Comparison of ENCODE assay signal across 26 cellular contexts in genomic region chr5:125896381-125896780, GRCh38.
DNase-seq lines count a peak whose midpoint lies in the region; ATAC-seq and FAIRE-seq lines count a peak whose summit lies in the region.
"Had no signal": no experiment of that assay in that cellular context is flagged by ENCODE, and none has a peak within 500 bp of the region (broad histone marks: within the 10 kb centered on the region; RNA-seq: fewer than 3 reads in every experiment).

No MANE protein-coding gene starts in this region.

- H3K9me3 ChIP-seq in small intestine (ENCODE audit: control insufficient read depth, low read depth) = no peaks in the 10 kb centered on the region
- H3K9me3 ChIP-seq: A549; BE2C; BLaER1 treated with 17β-estradiol and CSF1 and Interleukin-3, amounts not matched to agents 10 nM and 100 nM had no signal

- FAIRE-seq in small intestine (lab: Jason Lieb, UNC) = no peak
- FAIRE-seq: A549, D721Med, GM12878, GM19239, H1 had no signal

- intact Hi-C loops in left ventricle myocardium superior (cut with micrococcal nuclease) (no loop called here), Right ventricle myocardium inferior (cut with DNase I) (no loop called here), left colon (cut with DNase I, micrococcal nuclease) (no loop called here)

- H3K4me1 ChIP-seq in small intestine (ENCODE audit: control insufficient read depth in 2 of 2, insufficient read depth in 1 of 2, low read depth in 1 of 2, low read length in 1 of 2) = no peaks in the 10 kb centered on the region
- H3K4me1 ChIP-seq: A549; BLaER1 treated with 17β-estradiol and CSF1 and Interleukin-3, amounts not matched to agents 10 nM and 100 nM had no signal

- DNase-seq in left ventricle myocardium superior (no peak), Right ventricle myocardium inferior (ENCODE audit: missing footprints) (no peak), left colon (no peak), small intestine (peak; percentile 68), anterior cingulate cortex (lab: John Stamatoyannopoulos, UW) (no peak), SW 1271 (lab: John Stamatoyannopoulos, UW) (no peak)
- DNase-seq: 8988T; ACHN; AML-193; BE2C; CD4-positive, alpha-beta T cell; CD8-positive, alpha-beta memory T cell; DMS 273 treated with DMSO at 0.1 percent for 48 hours; DMS79; EL; GDM1; GM23248; H7; HCEC 1CT had no signal

- WGBS in small intestine, 3 donors = 15 to 68% (median 18%) methylated on average over 3 of the region's 3 CpGs

- ATAC-seq in left ventricle myocardium superior (peak; percentile 67), Right ventricle myocardium inferior (no peak), left colon (peak; percentile 100), HG02798 (IDR thresholded peaks at IDR 0.05; ENCODE audit: poor library complexity, unreplicated experiment) (no peak)
- ATAC-seq: A549, GM12878 had no signal

- H3K27me3 ChIP-seq in small intestine (ENCODE audit: control insufficient read depth in 2 of 2, insufficient read depth in 2 of 2, low read length in 2 of 2) = no peaks in the 10 kb centered on the region
- H3K27me3 ChIP-seq: BE2C; BLaER1 treated with 17β-estradiol and CSF1 and Interleukin-3, amounts not matched to agents 10 nM and 100 nM had no signal

- H3K27ac ChIP-seq in small intestine (ENCODE audit: low read depth in 1 of 2, low read length in 1 of 2) = no peak overlapping the region
- H3K27ac ChIP-seq: A549; BLaER1 treated with 17β-estradiol and CSF1 and Interleukin-3, amounts not matched to agents 10 nM and 100 nM; GM23248 had no signal

- H3K36me3 ChIP-seq in small intestine (ENCODE audit: control insufficient read depth in 2 of 2, insufficient read depth in 2 of 2, low read length in 2 of 2) = no peaks in the 10 kb centered on the region
- H3K36me3 ChIP-seq: BE2C; BLaER1 treated with 17β-estradiol and CSF1 and Interleukin-3, amounts not matched to agents 10 nM and 100 nM had no signal

- H3K4me3 ChIP-seq in small intestine (ENCODE audit: low read depth in 1 of 2, low read length in 2 of 2) = no peak overlapping the region
- H3K4me3 ChIP-seq: A549; BLaER1 treated with 17β-estradiol and CSF1 and Interleukin-3, amounts not matched to agents 10 nM and 100 nM; GM12878; GM23248 had no signal

Comparison
In these comparisons a context has a peak if more than half of its experiments do, and no peak if none do; other contexts are left out.
1. ATAC-seq: peak in left ventricle myocardium superior (single experiment) and left colon (single experiment); none in Right ventricle myocardium inferior (single experiment) and HG02798 (single experiment).